Comparison of ENCODE assay signal across 10 cellular contexts in genomic region chr17:78934681-78935418, GRCh38. TPM values are rescaled to one million over a fixed set of nuclear protein-coding genes. Genes with fewer than 3 reads are reported as not detected.
A peak's percentile ranks its signal among the peaks of the same experiment; 100 is the strongest.
DNase-seq lines count a peak whose midpoint lies in the region; ATAC-seq, FAIRE-seq and TF ChIP-seq lines count a peak whose summit lies in the region.
"Had no signal": no experiment of that assay in that cellular context is flagged by ENCODE, and none has a peak within 500 bp of the region (broad histone marks: within the 10 kb centered on the region; RNA-seq: fewer than 3 reads in every experiment).

No MANE protein-coding gene starts in this region.

- peak overlapping the region; percentile 70 for H3K4me3 Mint-ChIP-seq in astrocyte (ENCODE audit: unreplicated experiment)

- peak overlapping the region; percentile 97 for H3K27ac Mint-ChIP-seq in astrocyte (ENCODE audit: unreplicated experiment)

- H4K20me1 ChIP-seq in astrocyte (ENCODE audit: insufficient read depth, low read length), result no peaks in the 10 kb centered on the region

- H3K36me3 Mint-ChIP-seq in astrocyte (ENCODE audit: low read depth, unreplicated experiment), result no peaks in the 10 kb centered on the region

- H3K4me1 Mint-ChIP-seq in astrocyte (ENCODE audit: low read depth, unreplicated experiment), result peaks cover 31% of the 10 kb centered on the region

- TF ChIP-seq CTCF in HEK293 (tag by site-specific recombination; IDR thresholded peaks at IDR 0.05), result no peak
- TF ChIP-seq CTCF in astrocyte (IDR thresholded peaks at IDR 0.05; ENCODE audit: insufficient read depth, low read depth, low read length), result no peak
- TF ChIP-seq CTCF in left lung (IDR thresholded peaks at IDR 0.05), result no peak
- TF ChIP-seq CTCF in GM20000 (IDR thresholded peaks at IDR 0.05; ENCODE audit: extremely low read depth, missing control alignments), result no peak

- peak overlapping the region; percentile 34; the same call in 1 of the 2 replicates for H3K27ac ChIP-seq in HEK293 (ENCODE audit: extremely low read depth, low read depth, low read length)
- H3K27ac ChIP-seq in astrocyte (ENCODE audit: low read depth, low read length), result peak overlapping the region; percentile 94
- peak overlapping the region; percentile 53 to 87 for H3K27ac ChIP-seq in left lung
- H3K27ac ChIP-seq in subcutaneous abdominal adipose tissue (ENCODE audit: low read depth, low read length), result peak overlapping the region; percentile 78

- FAIRE-seq in astrocyte (lab: Jason Lieb, UNC), result no peak

- peak overlapping the region; percentile 83 for H3K4me2 ChIP-seq in astrocyte (ENCODE audit: low read length)

- no peak for ATAC-seq in left lung
- no peak for ATAC-seq in HG02981 (IDR thresholded peaks at IDR 0.05; ENCODE audit: unreplicated experiment)

- H3K9me3 ChIP-seq in HEK293 (ENCODE audit: control insufficient read depth, insufficient read depth, low read depth, low read length), result no peaks in the 10 kb centered on the region
- no peaks in the 10 kb centered on the region for H3K9me3 ChIP-seq in astrocyte (ENCODE audit: insufficient read depth, low read depth, low read length)
- no peaks in the 10 kb centered on the region for H3K9me3 ChIP-seq in left lung
- H3K9me3 ChIP-seq in subcutaneous abdominal adipose tissue (ENCODE audit: control insufficient read depth in 5 of 5, low read length in 5 of 5), result no peaks in the 10 kb centered on the region

- H3K36me3 ChIP-seq in HEK293 (ENCODE audit: control insufficient read depth in 2 of 2, insufficient read depth in 1 of 2, low read length in 2 of 2), result no peaks in the 10 kb centered on the region
- H3K36me3 ChIP-seq in astrocyte (ENCODE audit: insufficient read depth, low read length), result no peaks in the 10 kb centered on the region
- no peaks in the 10 kb centered on the region for H3K36me3 ChIP-seq in left lung
- H3K36me3 ChIP-seq in subcutaneous abdominal adipose tissue (ENCODE audit: control insufficient read depth in 5 of 5, insufficient read depth in 5 of 5, low read length in 5 of 5), result no peaks in the 10 kb centered on the region

- H3K4me1 ChIP-seq in HEK293 (ENCODE audit: control insufficient read depth, insufficient read depth, low read length) (peaks cover 23% of the 10 kb centered on the region), astrocyte (ENCODE audit: insufficient read depth, low read length) (peaks cover 50% of the 10 kb centered on the region), left lung (peaks cover 13 to 19% of the 10 kb centered on the region in 2 donors), subcutaneous abdominal adipose tissue (ENCODE audit: control insufficient read depth in 5 of 5, insufficient read depth in 5 of 5, low read length in 5 of 5) (peaks cover 5 to 34% (median 25%) of the 10 kb centered on the region in 5 donors)

- DNase-seq in astrocyte (ENCODE audit: low read depth) (no peak), left lung (no peak), GM20000 (ENCODE audit: low spot score) (no peak), Kasumi-1 (lab: John Stamatoyannopoulos, UW) (no peak)
- no peak for DNase-seq in central memory CD4-positive, alpha-beta T cell
- DNase-seq: activated CD4-positive, alpha-beta T cell treated with anti-CD3 and anti-CD28 coated beads for 1 hour; NCI-H526 treated with DMSO at 0.1 percent for 48 hours had no signal

- H3K9me3 Mint-ChIP-seq in astrocyte (ENCODE audit: unreplicated experiment), result no peaks in the 10 kb centered on the region

- CTCF ChIA-PET in HEK293 (lab: Yijun Ruan, JAX), result interaction anchor here (0.6 to 1.7 kb wide), 5 partner anchors 36 to 726 kb away, joined by 3 to 7 read pairs (median 3); no protein-coding TSS in a partner anchor

- no peaks in the 10 kb centered on the region for H3K79me2 ChIP-seq in astrocyte (ENCODE audit: insufficient read depth, low read length)

- intact Hi-C loops in left lung (cut with DNase I), result no loop called here

- H3K9ac ChIP-seq in astrocyte (ENCODE audit: low read length), result peak overlapping the region; percentile 80
- peak overlapping the region in 3 of 5 donors; percentile 1 to 42 (median 2) for H3K9ac ChIP-seq in subcutaneous abdominal adipose tissue (ENCODE audit: low read length in 5 of 5)

- H3K4me3 ChIP-seq in HEK293 (ENCODE audit: low read depth, low read length) (no peak overlapping the region), astrocyte (ENCODE audit: insufficient read depth, low read depth, low read length) (no peak overlapping the region), left lung (no peak overlapping the region), subcutaneous abdominal adipose tissue (ENCODE audit: low read depth in 1 of 5, low read length in 5 of 5) (peak overlapping the region in 2 of 5 donors; percentile 42 to 57)

- POLR2A ChIA-PET in HEK293 (lab: Yijun Ruan, JAX), result interaction anchor here (0.6 to 2.2 kb wide), 5 partner anchors 9 to 75 kb away, joined by 3 to 15 read pairs (median 3); partner anchors contain the start of gene TIMP2

- no peak overlapping the region for H2AFZ ChIP-seq in astrocyte (ENCODE audit: low read depth, low read length)

- peaks cover 5% of the 10 kb centered on the region for H3K27me3 Mint-ChIP-seq in astrocyte (ENCODE audit: low read depth, unreplicated experiment)

- no peaks in the 10 kb centered on the region for H3K27me3 ChIP-seq in astrocyte (ENCODE audit: insufficient read depth, low read length)
- no peaks in the 10 kb centered on the region for H3K27me3 ChIP-seq in left lung
- peaks cover 0 to 2% (median 0%) of the 10 kb centered on the region in 5 donors for H3K27me3 ChIP-seq in subcutaneous abdominal adipose tissue (ENCODE audit: control insufficient read depth in 5 of 5, insufficient read depth in 4 of 5, low read length in 5 of 5)

TF ChIP-seq in HEK293, 187 proteins besides CTCF, POLR2A, EP300 and RAD21 (continues in another document):
- TF ChIP-seq BCL11A (tag by site-specific recombination; IDR thresholded peaks at IDR 0.05; ENCODE audit: low read depth), result no peak
- TF ChIP-seq GLIS2 (tag by site-specific recombination; IDR thresholded peaks at IDR 0.05), result peak; percentile 29; the same call in 1 of the 2 replicates
- peak; percentile 3; the same call in 1 of the 2 replicates for TF ChIP-seq ZNF366 (tag by site-specific recombination; conservative IDR thresholded peaks at IDR 0.05)
- no peak for TF ChIP-seq ZNF561 (tag by site-specific recombination; IDR thresholded peaks at IDR 0.05; ENCODE audit: borderline replicate concordance)
- no peak for TF ChIP-seq SCRT1 (tag by site-specific recombination; IDR thresholded peaks at IDR 0.05; ENCODE audit: borderline replicate concordance)
- no peak for TF ChIP-seq IKZF3 (tag by site-specific recombination; IDR thresholded peaks at IDR 0.05)
- TF ChIP-seq ZNF518A (tag by site-specific recombination; conservative IDR thresholded peaks at IDR 0.05; ENCODE audit: low read depth), result no peak

RNA-seq across cellular contexts. Expression of gene TIMP2, which starts 9.7 kb away (rescaled TPM):
- total RNA-seq in astrocyte (184 and 187 TPM in 2 replicates), left lung (100 to 1,000 TPM; 196 to 313 TPM)

RNA-seq across cellular contexts. Expression of gene CEP295NL, which starts 31.8 kb away (rescaled TPM):
- 1.3 and 1.6 TPM in 2 replicates for total RNA-seq in astrocyte
- 1 to 10 TPM; 1.6 to 6.6 TPM for total RNA-seq in left lung

RNA-seq across cellular contexts. Expression of gene LGALS3BP, which starts 44.9 kb away (rescaled TPM):
- 495 and 654 TPM in 2 replicates for total RNA-seq in astrocyte
- total RNA-seq in left lung, result 100 to 1,000 TPM; 379 to 688 TPM

Comparison
In these comparisons a context has a peak if more than half of its experiments do, and no peak if none do; other contexts are left out.
1. H3K27ac ChIP-seq: peak in every context shown above with its lines; median percentile 94 in astrocyte; 78 in subcutaneous abdominal adipose tissue; 70 in left lung; 34 in HEK293.